Comparison of ENCODE assay signal across 10 cellular contexts in genomic region chr11:30016588-30017363, GRCh38. TPM values are rescaled to one million over a fixed set of nuclear protein-coding genes. Genes with fewer than 3 reads are reported as not detected.
DNase-seq lines count a peak whose midpoint lies in the region.
"Had no signal": no experiment of that assay in that cellular context is flagged by ENCODE, and none has a peak within 500 bp of the region (broad histone marks: within the 10 kb centered on the region; RNA-seq: fewer than 3 reads in every experiment).

KCNA4 (minus strand) TSS chr11:30017030; CDS start chr11:30012678, 4,352 bp downstream.

- H3K27ac ChIP-seq in angular gyrus (ENCODE audit: low read depth, low read length) (peak within 1 kb of the TSS; percentile 68), subcutaneous abdominal adipose tissue (ENCODE audit: low read depth, low read length) (no peak within 1 kb of the TSS)

- DNase-seq in MG63 (peak; percentile 8), iris pigment epithelial cell (ENCODE audit: low read depth) (peak; percentile 3), DMS79 treated with DMSO at 0.1 percent for 48 hours (lab: John Stamatoyannopoulos, UW) (no peak), NCI-H2029 treated with DMSO at 0.1 percent for 48 hours (lab: John Stamatoyannopoulos, UW) (no peak)
- no peak for DNase-seq in activated CD4-positive, CD25-positive, alpha-beta regulatory T cell treated with anti-CD3 and anti-CD28 coated beads, Interleukin-2, amount 50 U/mL, for 72 hours
- no peak for DNase-seq in activated naive CD4-positive, alpha-beta T cell treated with Interleukin-2 at 50 U/mL for 16 hours
- DNase-seq: activated CD4-positive, alpha-beta memory T cell treated with anti-CD3 and anti-CD28 coated beads for 36 hours had no signal

- H3K4me3 ChIP-seq in MG63, result no peak within 1 kb of the TSS
- H3K4me3 ChIP-seq in subcutaneous abdominal adipose tissue (ENCODE audit: low read depth in 1 of 5, low read length in 5 of 5), result peak within 1 kb of the TSS; percentile 40 to 82 (median 61)

- peaks cover 6% of the 10 kb centered on the region; the same call in 1 of the 2 replicates for H3K27me3 ChIP-seq in MG63
- H3K27me3 ChIP-seq in subcutaneous abdominal adipose tissue (ENCODE audit: control insufficient read depth in 5 of 5, insufficient read depth in 4 of 5, low read length in 5 of 5), result peaks cover 2 to 16% (median 7%) of the 10 kb centered on the region in 5 donors

- H3K36me3 ChIP-seq in MG63 (no peaks in the 10 kb centered on the region), subcutaneous abdominal adipose tissue (ENCODE audit: control insufficient read depth in 5 of 5, insufficient read depth in 5 of 5, low read length in 5 of 5) (peaks cover 0 to 3% (median 0%) of the 10 kb centered on the region in 5 donors)

- H3K9me3 ChIP-seq in MG63, result no peaks in the 10 kb centered on the region
- H3K9me3 ChIP-seq in subcutaneous abdominal adipose tissue (ENCODE audit: control insufficient read depth in 5 of 5, low read length in 5 of 5), result peaks cover 0 to 2% (median 0%) of the 10 kb centered on the region in 5 donors

- H3K4me1 ChIP-seq in subcutaneous abdominal adipose tissue (ENCODE audit: control insufficient read depth in 5 of 5, insufficient read depth in 5 of 5, low read length in 5 of 5), result peaks cover 0 to 26% (median 22%) of the 10 kb centered on the region in 5 donors

- H3K9ac ChIP-seq in subcutaneous abdominal adipose tissue (ENCODE audit: low read length in 5 of 5), result peak within 1 kb of the TSS in 1 of 5 donors; percentile 53

RNA-seq across cellular contexts. Expression of gene KCNA4, which starts in this region (rescaled TPM):
- not detected in 2 replicates for total RNA-seq in MG63 (2014; rRNA removed; shearing (Covaris generic); ENCODE audit: low replicate concordance)
- total RNA-seq: activated CD4-positive, alpha-beta memory T cell treated with anti-CD3 and anti-CD28 coated beads for 36 hours; LHCN-M2 had no signal

Comparison
In these comparisons a context has a peak if more than half of its experiments do, and no peak if none do; other contexts are left out.
1. Peak in DNase-seq in MG63; RNA of the gene not detected or under 1 TPM.